ENCODE assay signal across 8 cellular contexts in genomic region chr3:5187920-5188418, GRCh38. TPM values are rescaled to one million over a fixed set of nuclear protein-coding genes. Genes with fewer than 3 reads are reported as not detected.
DNase-seq lines count a peak whose midpoint lies in the region; ATAC-seq and TF ChIP-seq lines count a peak whose summit lies in the region.

No MANE protein-coding gene starts in this region.

- H3K36me3 Mint-ChIP-seq in activated T-helper 17 cell treated with anti-CD3 and anti-CD28 coated beads, Interleukin-2, amount 50 U/mL, for 72 hours (ENCODE audit: low read depth): peaks cover 54% of the 10 kb centered on the region
- peaks cover 8% of the 10 kb centered on the region for H3K36me3 Mint-ChIP-seq in neural crest cell (ENCODE audit: low read depth)

- TF ChIP-seq CTCF in fibroblast of villous mesenchyme (IDR thresholded peaks at IDR 0.05; ENCODE audit: insufficient read depth, low read depth, low read length) (no peak), neural crest cell (conservative IDR thresholded peaks at IDR 0.05) (no peak)

- no peaks in the 10 kb centered on the region for H3K27me3 Mint-ChIP-seq in activated T-helper 17 cell treated with anti-CD3 and anti-CD28 coated beads, Interleukin-2, amount 50 U/mL, for 72 hours
- no peaks in the 10 kb centered on the region for H3K27me3 Mint-ChIP-seq in neural crest cell (ENCODE audit: low read depth)

- peaks cover 24% of the 10 kb centered on the region for H3K4me1 Mint-ChIP-seq in activated T-helper 17 cell treated with anti-CD3 and anti-CD28 coated beads, Interleukin-2, amount 50 U/mL, for 72 hours
- peaks cover 44% of the 10 kb centered on the region for H3K4me1 Mint-ChIP-seq in neural crest cell

- ATAC-seq in GM18498 (IDR thresholded peaks at IDR 0.05; ENCODE audit: unreplicated experiment) (peak; percentile 18), HG02571 (IDR thresholded peaks at IDR 0.05; ENCODE audit: unreplicated experiment) (peak; percentile 18)
- peak; percentile 15 for ATAC-seq in activated T-helper 17 cell treated with anti-CD3 and anti-CD28 coated beads, Interleukin-2, amount 50 U/mL, for 72 hours (replicated peaks)

- no peaks in the 10 kb centered on the region for H3K9me3 Mint-ChIP-seq in activated T-helper 17 cell treated with anti-CD3 and anti-CD28 coated beads, Interleukin-2, amount 50 U/mL, for 72 hours
- H3K9me3 Mint-ChIP-seq in neural crest cell: no peaks in the 10 kb centered on the region

- H3K27ac Mint-ChIP-seq in activated T-helper 17 cell treated with anti-CD3 and anti-CD28 coated beads, Interleukin-2, amount 50 U/mL, for 72 hours: peak overlapping the region; percentile 98
- H3K27ac Mint-ChIP-seq in neural crest cell (ENCODE audit: unreplicated experiment): no peak overlapping the region

- peak; percentile 53 for DNase-seq in NCI-H69 (lab: John Stamatoyannopoulos, UW)
- no peak for DNase-seq in fibroblast of villous mesenchyme (ENCODE audit: low read depth)
- DNase-seq in neural crest cell (ENCODE audit: low read depth, low spot score): peak; percentile 36
- no peak for DNase-seq in ureter (ENCODE audit: low spot score)
- no peak for DNase-seq in SW 1271 (lab: John Stamatoyannopoulos, UW)

- H3K4me3 Mint-ChIP-seq in activated T-helper 17 cell treated with anti-CD3 and anti-CD28 coated beads, Interleukin-2, amount 50 U/mL, for 72 hours: peak overlapping the region; percentile 94
- H3K4me3 Mint-ChIP-seq in neural crest cell: peak overlapping the region; percentile 100

- peak overlapping the region; percentile 82 for H3K4me3 ChIP-seq in fibroblast of villous mesenchyme (ENCODE audit: low read depth, low read length)

RNA-seq across cellular contexts. Expression of gene EDEM1, which starts 0.5 kb away (rescaled TPM):
- total RNA-seq in activated T-helper 17 cell treated with anti-CD3 and anti-CD28 coated beads, Interleukin-2, amount 50 U/mL, for 72 hours: 100 to 1,000 TPM; 145 to 194 TPM
- total RNA-seq in fibroblast of villous mesenchyme (47.0 and 47.1 TPM in 2 replicates), neural crest cell (19.7 and 21.2 TPM in 2 replicates), ureter (57.3 TPM)

Comparison
In these comparisons a context has a peak if more than half of its experiments do, and no peak if none do; other contexts are left out.
1. DNase-seq: peak in NCI-H69 (single experiment) and neural crest cell (single experiment); none in fibroblast of villous mesenchyme (single experiment), ureter (single experiment) and SW 1271 (0 of 2).
2. Peak in every context shown above with its lines, with median percentiles within 50 percentile points of each other: ATAC-seq.